ENCODE assay signal across 14 cellular contexts in genomic region chr1:63651110-63651776, GRCh38. TPM values are rescaled to one million over a fixed set of nuclear protein-coding genes. Genes with fewer than 3 reads are reported as not detected.
DNase-seq lines count a peak whose midpoint lies in the region; ATAC-seq lines count a peak whose summit lies in the region.
"Had no signal": no experiment of that assay in that cellular context is flagged by ENCODE, and none has a peak within 500 bp of the region (broad histone marks: within the 10 kb centered on the region; RNA-seq: fewer than 3 reads in every experiment).

No MANE protein-coding gene starts in this region.

- H3K36me3 ChIP-seq in adipocyte (ENCODE audit: control insufficient read depth, insufficient read depth, low read length, severe bottlenecking) (peaks cover 87% of the 10 kb centered on the region), aorta (ENCODE audit: control insufficient read depth in 1 of 2, insufficient read depth in 2 of 2, low read length in 1 of 2) (peaks cover 0 to 8% of the 10 kb centered on the region in 2 donors)

- H3K27me3 ChIP-seq in adipocyte (replicated peaks; ENCODE audit: control insufficient read depth, insufficient read depth, low read length) (no peaks in the 10 kb centered on the region), aorta (ENCODE audit: control insufficient read depth in 1 of 2, insufficient read depth in 2 of 2, low read length in 1 of 2) (no peaks in the 10 kb centered on the region)
- H3K27me3 ChIP-seq: thyroid gland had no signal

- no peaks in the 10 kb centered on the region for H3K27me3 Mint-ChIP-seq in T-helper 17 cell
- H3K27me3 Mint-ChIP-seq in naive thymus-derived CD8-positive, alpha-beta T cell, result no peaks in the 10 kb centered on the region

- peak overlapping the region; percentile 94 for H3K27ac Mint-ChIP-seq in T-helper 17 cell
- H3K27ac Mint-ChIP-seq in naive thymus-derived CD8-positive, alpha-beta T cell, result peak overlapping the region; percentile 36 to 95 (median 90)

- H3K4me1 Mint-ChIP-seq in T-helper 17 cell, result peaks cover 28% of the 10 kb centered on the region
- H3K4me1 Mint-ChIP-seq in naive thymus-derived CD8-positive, alpha-beta T cell, result peaks cover 13 to 20% (median 16%) of the 10 kb centered on the region in 4 donors
- H3K4me1 Mint-ChIP-seq: H9 had no signal

- no peak overlapping the region for H3K27ac ChIP-seq in aorta (ENCODE audit: low read depth in 1 of 2, low read length in 2 of 2)
- H3K27ac ChIP-seq: thyroid gland had no signal

- peaks cover 6% of the 10 kb centered on the region for H3K36me3 Mint-ChIP-seq in T-helper 17 cell (ENCODE audit: low read depth)
- peaks cover 8 to 43% (median 34%) of the 10 kb centered on the region in 3 donors for H3K36me3 Mint-ChIP-seq in naive thymus-derived CD8-positive, alpha-beta T cell

- ATAC-seq in T-helper 17 cell (peak; percentile 96), aorta (ENCODE audit: low FRiP score) (no peak), HG03175 (IDR thresholded peaks at IDR 0.05; ENCODE audit: unreplicated experiment) (no peak), HG03108 (IDR thresholded peaks at IDR 0.05; ENCODE audit: unreplicated experiment) (no peak)
- peak; percentile 97 to 98 for ATAC-seq in naive thymus-derived CD8-positive, alpha-beta T cell
- ATAC-seq: esophagus mucosa had no signal

- POLR2A ChIA-PET in naive thymus-derived CD8-positive, alpha-beta T cell (lab: Charles Lee), result interaction anchor here (0.5 to 1.1 kb wide), 6 partner anchors 40 to 1124 kb away, joined by 3 to 6 read pairs (median 3); partner anchors contain the start of gene PGM1

- H3K9ac ChIP-seq in adipocyte (ENCODE audit: low read length), result peak overlapping the region; percentile 24

- H3K4me1 ChIP-seq in adipocyte (ENCODE audit: control insufficient read depth, insufficient read depth, low read length), result peaks cover 30% of the 10 kb centered on the region
- no peaks in the 10 kb centered on the region for H3K4me1 ChIP-seq in aorta (ENCODE audit: control insufficient read depth in 1 of 2, insufficient read depth in 2 of 2, low read length in 2 of 2)
- H3K4me1 ChIP-seq: Caco-2, thyroid gland had no signal

- WGBS in aorta, 2 donors, result 70 to 74% methylated on average over 9 of the region's 9 CpGs

- no peaks in the 10 kb centered on the region for H3K9me3 Mint-ChIP-seq in naive thymus-derived CD8-positive, alpha-beta T cell
- H3K9me3 Mint-ChIP-seq: H9 had no signal

- no peak overlapping the region for H3K4me3 ChIP-seq in adipocyte (ENCODE audit: low read length)
- no peak overlapping the region for H3K4me3 ChIP-seq in aorta (ENCODE audit: low read length in 2 of 2)
- H3K4me3 ChIP-seq: thyroid gland had no signal

- intact Hi-C loops in aorta (cut with DNase I), result no loop called here

- no peaks in the 10 kb centered on the region for H3K9me3 ChIP-seq in T-helper 17 cell (ENCODE audit: control insufficient read depth, low read length, poor library complexity, severe bottlenecking)
- no peaks in the 10 kb centered on the region for H3K9me3 ChIP-seq in adipocyte (ENCODE audit: control insufficient read depth, low read length)
- no peaks in the 10 kb centered on the region for H3K9me3 ChIP-seq in aorta (ENCODE audit: control insufficient read depth, low read length)
- H3K9me3 ChIP-seq: Caco-2, thyroid gland had no signal

- DNase-seq in COLO829 (ENCODE audit: low spot score), result peak; percentile 30
- DNase-seq in T-helper 17 cell, result no peak
- peak; percentile 50 for DNase-seq in adipocyte (ENCODE audit: low read depth)
- peak in 5 of 10 donors; percentile 4 to 61 (median 35) for DNase-seq in naive thymus-derived CD8-positive, alpha-beta T cell
- DNase-seq in aorta, result no peak
- no peak for DNase-seq in NCI-H2227 treated with DMSO at 0.1 percent for 48 hours (lab: John Stamatoyannopoulos, UW)
- DNase-seq: Caco-2, H9, midbrain, NCI-H1436 treated with DMSO at 0.1 percent for 48 hours had no signal

- H3K4me3 Mint-ChIP-seq in T-helper 17 cell, result peak overlapping the region; percentile 82
- peak overlapping the region in 9 of 10 donors; percentile 47 to 79 (median 67) for H3K4me3 Mint-ChIP-seq in naive thymus-derived CD8-positive, alpha-beta T cell
- H3K4me3 Mint-ChIP-seq: H9 had no signal

RNA-seq across cellular contexts. Expression of gene PGM1, which starts 58.0 kb away (rescaled TPM):
- total RNA-seq in T-helper 17 cell (10 to 100 TPM; 11.7 to 14.2 TPM), aorta (10 to 100 TPM; 60.1 to 63.5 TPM)
- total RNA-seq in naive thymus-derived CD8-positive, alpha-beta T cell, result 10 to 100 TPM; 15.7 to 18.0 TPM
- 10 to 100 TPM; 30.4 to 35.9 (median 30.5) TPM for polyA plus RNA-seq in naive thymus-derived CD8-positive, alpha-beta T cell
- polyA plus RNA-seq in aorta, result 10 to 100 TPM; 20.2 to 57.0 TPM

Comparison
In these comparisons a context has a peak if more than half of its experiments do, and no peak if none do; other contexts are left out.
1. DNase-seq: peak in COLO829 (single experiment) and adipocyte (single experiment); none in T-helper 17 cell (0 of 3), aorta (0 of 2) and NCI-H2227 treated with DMSO at 0.1 percent for 48 hours (single experiment).
2. ATAC-seq: peak in T-helper 17 cell (single experiment) and naive thymus-derived CD8-positive, alpha-beta T cell (2 of 2); none in aorta (single experiment), HG03175 (single experiment) and HG03108 (single experiment).